22 cellular contexts compared by ENCODE assay signal in genomic region chrX:20197641-20198210, GRCh38. TPM values are rescaled to one million over a fixed set of nuclear protein-coding genes. Genes with fewer than 3 reads are reported as not detected.
DNase-seq lines count a peak whose midpoint lies in the region; ATAC-seq lines count a peak whose summit lies in the region.
"Had no signal": no experiment of that assay in that cellular context is flagged by ENCODE, and none has a peak within 500 bp of the region (broad histone marks: within the 10 kb centered on the region; RNA-seq: fewer than 3 reads in every experiment).

No MANE protein-coding gene starts in this region.

- no peaks in the 10 kb centered on the region for H3K9me3 Mint-ChIP-seq in naive thymus-derived CD4-positive, alpha-beta T cell
- H3K9me3 Mint-ChIP-seq: CD8-positive, alpha-beta memory T cell; stimulated activated naive B cell treated with anti-CD40 and anti-IgM and Interleukin-4, amounts not matched to agents 10 μg/mL and 1 μg/mL and 100 μg/mL, for 72 hours had no signal

- no peak overlapping the region for H3K4me3 ChIP-seq in naive thymus-derived CD4-positive, alpha-beta T cell (ENCODE audit: low read length)
- H3K4me3 ChIP-seq: heart right ventricle had no signal

- peaks cover 8 to 27% (median 20%) of the 10 kb centered on the region in 7 donors for H3K4me1 Mint-ChIP-seq in naive thymus-derived CD4-positive, alpha-beta T cell

- POLR2A ChIA-PET in naive thymus-derived CD4-positive, alpha-beta T cell (lab: Charles Lee), result no interaction called here

- H3K9me3 ChIP-seq in naive thymus-derived CD4-positive, alpha-beta T cell (ENCODE audit: control insufficient read depth in 2 of 3, low read length in 3 of 3), result no peaks in the 10 kb centered on the region
- H3K9me3 ChIP-seq: heart right ventricle had no signal

- H3K27ac Mint-ChIP-seq in naive thymus-derived CD4-positive, alpha-beta T cell, result peak overlapping the region in 5 of 9 donors; percentile 36 to 87 (median 66)

- H3K36me3 Mint-ChIP-seq in naive thymus-derived CD4-positive, alpha-beta T cell, result peaks cover 6 to 39% (median 28%) of the 10 kb centered on the region in 5 donors

- H3K4me3 Mint-ChIP-seq in naive thymus-derived CD4-positive, alpha-beta T cell, result no peak overlapping the region
- H3K4me3 Mint-ChIP-seq: stimulated activated naive B cell treated with anti-CD40 and anti-IgM and Interleukin-4, amounts not matched to agents 10 μg/mL and 1 μg/mL and 100 μg/mL, for 72 hours had no signal

- no peaks in the 10 kb centered on the region for H3K36me3 ChIP-seq in naive thymus-derived CD4-positive, alpha-beta T cell (ENCODE audit: control insufficient read depth in 2 of 3, insufficient read depth in 3 of 3, low read length in 3 of 3)

- no peaks in the 10 kb centered on the region for H3K27me3 ChIP-seq in naive thymus-derived CD4-positive, alpha-beta T cell (ENCODE audit: control insufficient read depth in 2 of 2, insufficient read depth in 2 of 2, low read length in 2 of 2)
- H3K27me3 ChIP-seq: brain microvascular endothelial cell, foreskin keratinocyte had no signal

- intact Hi-C loops in naive thymus-derived CD4-positive, alpha-beta T cell (cut with micrococcal nuclease), result no loop called here

- ATAC-seq in naive thymus-derived CD4-positive, alpha-beta T cell, result no peak
- ATAC-seq: foreskin keratinocyte; heart right ventricle; sciatic nerve; stimulated activated naive B cell treated with anti-CD40 and anti-IgM and Interleukin-4, amounts not matched to agents 10 μg/mL and 1 μg/mL and 100 μg/mL, for 72 hours had no signal

- H3K27ac ChIP-seq in naive thymus-derived CD4-positive, alpha-beta T cell (ENCODE audit: low read depth, low read length), result no peak overlapping the region
- H3K27ac ChIP-seq: brain microvascular endothelial cell, foreskin keratinocyte, heart right ventricle had no signal

- CTCF ChIA-PET in naive thymus-derived CD4-positive, alpha-beta T cell (lab: Charles Lee), result no interaction called here

- no peaks in the 10 kb centered on the region for H3K4me1 ChIP-seq in naive thymus-derived CD4-positive, alpha-beta T cell (ENCODE audit: control insufficient read depth in 2 of 2, insufficient read depth in 2 of 2, low read length in 2 of 2)
- H3K4me1 ChIP-seq: foreskin keratinocyte, heart right ventricle had no signal

- DNase-seq in AG20443 (ENCODE audit: low spot score) (peak; percentile 8), EH (ENCODE audit: low read depth) (peak; percentile 54), amniotic stem cell (lab: John Stamatoyannopoulos, UW) (peak; percentile 0), NCI-H82 treated with DMSO at 0.1 percent for 48 hours (lab: John Stamatoyannopoulos, UW; ENCODE audit: unreplicated experiment) (no peak), NCI-H1048 (lab: John Stamatoyannopoulos, UW) (no peak), hypothalamus (lab: John Stamatoyannopoulos, UW) (no peak)
- no peak for DNase-seq in naive thymus-derived CD4-positive, alpha-beta T cell
- DNase-seq: activated CD4-positive, alpha-beta T cell treated with anti-CD3 and anti-CD28 coated beads, Interleukin-2, amount 50 U/mL, for 48 hours; activated CD4-positive, CD25-positive, alpha-beta regulatory T cell; activated CD8-positive, alpha-beta memory T cell treated with anti-CD3 and anti-CD28 coated beads, Interleukin-2, amount 50 U/mL, for 48 hours; brain microvascular endothelial cell; CD8-positive, alpha-beta memory T cell; effector CD4-positive, alpha-beta T cell; foreskin keratinocyte; heart right ventricle; NCI-H1092 treated with DMSO at 0.1 percent for 48 hours; NCI-H2029; NCI-H226; stimulated activated CD4-positive, alpha-beta T cell treated with anti-CD3 and anti-CD28 coated beads, Interleukin-4, amount 100 ng/mL, for 24 hours; stimulated activated naive B cell treated with anti-CD40 and anti-IgM and Interleukin-4, amounts not matched to agents 10 μg/mL and 1 μg/mL and 100 μg/mL, for 72 hours; T-helper 1 cell had no signal

- H3K27me3 Mint-ChIP-seq in naive thymus-derived CD4-positive, alpha-beta T cell, result no peaks in the 10 kb centered on the region

RNA-seq across cellular contexts. Expression of gene EIF1AX, which starts 56.1 kb away (rescaled TPM):
- total RNA-seq in naive thymus-derived CD4-positive, alpha-beta T cell, result 10 to 100 TPM; 40.2 to 67.5 (median 51.6) TPM
- 100 to 1,000 TPM in 1 of 2 donors, 10 to 100 TPM in 1; 94.4 to 133 TPM for polyA plus RNA-seq in naive thymus-derived CD4-positive, alpha-beta T cell

Comparison
In these comparisons a context has a peak if more than half of its experiments do, and no peak if none do; other contexts are left out.
1. DNase-seq: peak in AG20443 (single experiment), EH (single experiment) and amniotic stem cell (single experiment); none in naive thymus-derived CD4-positive, alpha-beta T cell (0 of 9), NCI-H82 treated with DMSO at 0.1 percent for 48 hours (single experiment), NCI-H1048 (single experiment) and hypothalamus (0 of 51).